ENCODE assay signal across 16 cellular contexts in the genomic region with DNA sequence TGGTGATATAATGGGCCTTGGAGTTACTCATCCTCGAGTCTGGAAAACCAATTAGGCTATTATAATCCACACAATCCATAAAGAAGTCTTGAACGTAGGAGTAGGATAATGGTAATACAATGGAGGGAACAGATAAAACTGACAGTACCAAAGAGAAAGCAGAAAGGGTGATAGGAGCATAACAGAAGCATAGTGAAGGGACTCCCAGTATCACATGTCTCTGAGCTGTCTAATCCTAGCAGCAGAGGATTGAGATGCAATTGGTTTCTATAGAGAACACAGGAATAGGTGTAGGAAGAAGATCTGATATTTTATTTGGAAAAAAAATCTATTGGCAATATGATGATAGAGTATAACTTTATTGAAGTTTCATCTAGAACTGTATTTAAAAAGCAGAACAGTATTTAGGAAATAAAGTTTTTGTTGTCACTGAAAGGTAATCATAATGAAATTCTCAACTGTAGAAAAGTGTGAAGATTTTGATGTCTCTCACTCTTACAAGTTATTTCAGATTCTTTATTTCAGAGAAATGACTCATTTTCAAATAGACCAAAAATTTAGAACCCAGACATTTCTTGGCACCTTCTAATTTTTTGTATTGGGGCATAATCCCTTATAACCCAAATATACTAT. TPM values are rescaled to one million over a fixed set of nuclear protein-coding genes. Genes with fewer than 3 reads are reported as not detected.
DNase-seq lines count a peak whose midpoint lies in the region; ATAC-seq, FAIRE-seq and TF ChIP-seq lines count a peak whose summit lies in the region.
"Had no signal": no experiment of that assay in that cellular context is flagged by ENCODE, and none has a peak within 500 bp of the region (broad histone marks: within the 10 kb centered on the region; RNA-seq: fewer than 3 reads in every experiment).

No MANE protein-coding gene starts in this region.

- CTCF ChIA-PET in activated CD4-positive, alpha-beta T cell treated with anti-CD3 and anti-CD28 coated beads for 36 hours (lab: Charles Lee): no interaction called here
- CTCF ChIA-PET in activated CD4-positive, alpha-beta T cell treated with anti-CD3 and anti-CD28 coated beads, Interleukin-2, amount 10 ng/mL, durations not matched to agents 7 days and 5 days (lab: Charles Lee): no interaction called here

- TF ChIP-seq CTCF in D721Med (IDR thresholded peaks at IDR 0.05; ENCODE audit: insufficient read depth, missing control alignments): no peak
- TF ChIP-seq CTCF in nephron progenitor cell (IDR thresholded peaks at IDR 0.05): no peak

- in situ Hi-C loops in SK-MEL-5 (cut with HindIII; ENCODE audit: low pct_unique_long_range_greater_than_20kb, low sequenced_read_pairs): no loop called here

- no peak overlapping the region for H3K4me3 Mint-ChIP-seq in activated CD4-positive, alpha-beta T cell treated with anti-CD3 and anti-CD28 coated beads for 36 hours
- H3K4me3 Mint-ChIP-seq in activated CD4-positive, alpha-beta T cell treated with anti-CD3 and anti-CD28 coated beads, Interleukin-2, amount 10 ng/mL, durations not matched to agents 7 days and 5 days: no peak overlapping the region
- H3K4me3 Mint-ChIP-seq in nephron progenitor cell: no peak overlapping the region
- H3K4me3 Mint-ChIP-seq: CD4-positive, alpha-beta T cell had no signal

- peaks cover 38% of the 10 kb centered on the region for H3K36me3 Mint-ChIP-seq in activated CD4-positive, alpha-beta T cell treated with anti-CD3 and anti-CD28 coated beads for 36 hours (ENCODE audit: low read depth)
- peaks cover 19% of the 10 kb centered on the region for H3K36me3 Mint-ChIP-seq in activated CD4-positive, alpha-beta T cell treated with anti-CD3 and anti-CD28 coated beads, Interleukin-2, amount 10 ng/mL, durations not matched to agents 7 days and 5 days (ENCODE audit: low read depth)
- H3K36me3 Mint-ChIP-seq in nephron progenitor cell (ENCODE audit: low read depth): peaks cover 33% of the 10 kb centered on the region

- no peaks in the 10 kb centered on the region for H3K27me3 Mint-ChIP-seq in activated CD4-positive, alpha-beta T cell treated with anti-CD3 and anti-CD28 coated beads for 36 hours
- H3K27me3 Mint-ChIP-seq in activated CD4-positive, alpha-beta T cell treated with anti-CD3 and anti-CD28 coated beads, Interleukin-2, amount 10 ng/mL, durations not matched to agents 7 days and 5 days: no peaks in the 10 kb centered on the region
- no peaks in the 10 kb centered on the region for H3K27me3 Mint-ChIP-seq in nephron progenitor cell (ENCODE audit: low read depth, poor library complexity)
- H3K27me3 Mint-ChIP-seq: CD4-positive, alpha-beta T cell had no signal

- no peak overlapping the region for H3K27ac Mint-ChIP-seq in activated CD4-positive, alpha-beta T cell treated with anti-CD3 and anti-CD28 coated beads for 36 hours
- H3K27ac Mint-ChIP-seq in activated CD4-positive, alpha-beta T cell treated with anti-CD3 and anti-CD28 coated beads, Interleukin-2, amount 10 ng/mL, durations not matched to agents 7 days and 5 days: no peak overlapping the region
- H3K27ac Mint-ChIP-seq in nephron progenitor cell: peak overlapping the region; percentile 55
- H3K27ac Mint-ChIP-seq: CD4-positive, alpha-beta T cell had no signal

- FAIRE-seq in D721Med (lab: Jason Lieb, UNC): peak; percentile 25
- FAIRE-seq: A549, H1 had no signal

- H3K9me3 Mint-ChIP-seq in activated CD4-positive, alpha-beta T cell treated with anti-CD3 and anti-CD28 coated beads for 36 hours (ENCODE audit: low read depth): peaks cover 1% of the 10 kb centered on the region
- H3K9me3 Mint-ChIP-seq in activated CD4-positive, alpha-beta T cell treated with anti-CD3 and anti-CD28 coated beads, Interleukin-2, amount 10 ng/mL, durations not matched to agents 7 days and 5 days: peaks cover 3% of the 10 kb centered on the region
- H3K9me3 Mint-ChIP-seq in nephron progenitor cell: no peaks in the 10 kb centered on the region
- H3K9me3 Mint-ChIP-seq: CD4-positive, alpha-beta T cell had no signal

- DNase-seq in activated CD4-positive, alpha-beta T cell treated with anti-CD3 and anti-CD28 coated beads for 36 hours: no peak
- DNase-seq in activated CD4-positive, alpha-beta T cell treated with anti-CD3 and anti-CD28 coated beads, Interleukin-2, amount 10 ng/mL, durations not matched to agents 7 days and 5 days: no peak
- DNase-seq in D721Med (ENCODE audit: insufficient read length, low spot score) (no peak), SK-MEL-5 (ENCODE audit: low read depth, low spot score) (peak; percentile 28), nephron progenitor cell (no peak), DMS79 (lab: John Stamatoyannopoulos, UW) (no peak), NCI-H748 (lab: John Stamatoyannopoulos, UW; ENCODE audit: unreplicated experiment) (no peak)
- DNase-seq: AML-193; Caco-2; CD4-positive, alpha-beta T cell; DMS153; DMS79 treated with DMSO at 0.1 percent for 48 hours; GF-D8 had no signal

- POLR2A ChIA-PET in activated CD4-positive, alpha-beta T cell treated with anti-CD3 and anti-CD28 coated beads for 36 hours (lab: Charles Lee): no interaction called here
- POLR2A ChIA-PET in activated CD4-positive, alpha-beta T cell treated with anti-CD3 and anti-CD28 coated beads, Interleukin-2, amount 10 ng/mL, durations not matched to agents 7 days and 5 days (lab: Charles Lee): no interaction called here

- peaks cover 16% of the 10 kb centered on the region for H3K4me1 Mint-ChIP-seq in activated CD4-positive, alpha-beta T cell treated with anti-CD3 and anti-CD28 coated beads for 36 hours
- H3K4me1 Mint-ChIP-seq in activated CD4-positive, alpha-beta T cell treated with anti-CD3 and anti-CD28 coated beads, Interleukin-2, amount 10 ng/mL, durations not matched to agents 7 days and 5 days: no peaks in the 10 kb centered on the region
- H3K4me1 Mint-ChIP-seq in nephron progenitor cell: peaks cover 10% of the 10 kb centered on the region

- intact Hi-C loops in activated CD4-positive, alpha-beta T cell treated with anti-CD3 and anti-CD28 coated beads for 36 hours (cut with DNase I, micrococcal nuclease): no loop called here

- peak; percentile 19 for ATAC-seq in activated CD4-positive, alpha-beta T cell treated with anti-CD3 and anti-CD28 coated beads for 36 hours
- ATAC-seq in HG03045 (IDR thresholded peaks at IDR 0.05; ENCODE audit: unreplicated experiment): no peak
- ATAC-seq: A549 had no signal

RNA-seq across cellular contexts. Expression of a gene that starts 25.4 kb away (rescaled TPM):
- 10 to 100 TPM; 12.5 to 12.9 TPM for total RNA-seq in activated CD4-positive, alpha-beta T cell treated with anti-CD3 and anti-CD28 coated beads for 36 hours
- 10 to 100 TPM; 10.1 to 12.1 TPM for total RNA-seq in activated CD4-positive, alpha-beta T cell treated with anti-CD3 and anti-CD28 coated beads, Interleukin-2, amount 10 ng/mL, durations not matched to agents 7 days and 5 days
- 33.5 and 37.0 TPM in 2 replicates for total RNA-seq in SK-MEL-5 (2014; rRNA removed; shearing (Covaris generic))
- 13.0 and 19.1 TPM in 2 replicates for polyA plus RNA-seq in SK-MEL-5 (2015; cell fraction: cytosol; rRNA removed)
- 11.1 and 21.5 TPM in 2 replicates for polyA plus RNA-seq in SK-MEL-5 (2015; cell fraction: nucleus; rRNA removed)
